29 cellular contexts compared by ENCODE assay signal in the genomic region with DNA sequence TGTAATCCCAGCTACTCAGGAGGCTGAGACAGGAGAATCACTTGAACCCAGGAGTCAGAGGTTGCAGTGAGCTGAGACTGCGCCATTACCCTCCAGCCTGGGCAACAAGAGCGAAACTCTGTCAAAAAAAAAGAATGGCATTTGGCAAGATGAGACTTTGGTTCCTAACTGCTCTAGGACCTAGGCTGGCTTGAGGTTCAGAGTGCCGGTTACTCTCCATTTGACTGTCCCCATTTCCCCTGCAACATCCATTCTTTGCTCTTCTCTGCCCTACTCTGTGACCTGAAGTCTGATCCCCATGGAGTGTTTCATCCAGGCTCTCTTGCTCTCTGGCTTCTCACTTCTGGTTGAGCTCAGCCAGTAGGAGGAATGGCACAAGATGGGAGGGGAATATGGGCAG.
"Had no signal": no experiment of that assay in that cellular context is flagged by ENCODE, and none has a peak within 500 bp of the region (broad histone marks: within the 10 kb centered on the region; RNA-seq: fewer than 3 reads in every experiment).

No MANE protein-coding gene starts in this region.

- H3K27me3 ChIP-seq: ovary, right lobe of liver, sigmoid colon, testis, tibial artery, upper lobe of right lung, uterus had no signal

- H3K36me3 ChIP-seq: neural progenitor cell, ovary, right lobe of liver, sigmoid colon, suprapubic skin, tibial artery, transverse colon, upper lobe of right lung, uterus had no signal

- H3K4me1 Mint-ChIP-seq: natural killer cell; nephron; neural progenitor cell; stimulated activated effector memory CD8-positive, alpha-beta T cell treated with anti-CD3 and anti-CD28 coated beads, Interleukin-12 subunit alpha, Interleukin-12 subunit beta, amount 100 ng/mL, for 72 hours; stimulated activated naive B cell treated with anti-CD40 and anti-IgM and Interleukin-4, amounts not matched to agents 10 μg/mL and 1 μg/mL and 100 μg/mL, for 72 hours had no signal

- H3K27ac ChIP-seq: neural progenitor cell, ovary, parathyroid adenoma, psoas muscle, right lobe of liver, sigmoid colon, suprapubic skin, testis, tibial artery, transverse colon, upper lobe of right lung, uterus had no signal

- H3K9me3 Mint-ChIP-seq: type B pancreatic cell had no signal

- H3K79me2 ChIP-seq: parathyroid adenoma had no signal

- DNase-seq: natural killer cell; occipital lobe; ovary; posterior cingulate gyrus; psoas muscle; right cardiac atrium; right lobe of liver; sigmoid colon; small intestine; stimulated activated CD4-positive, alpha-beta T cell treated with anti-CD3 and anti-CD28 coated beads, Interleukin-15, amount 100 ng/mL, for 24 hours; stimulated activated CD4-positive, alpha-beta T cell treated with anti-CD3 and anti-CD28 coated beads, Interleukin-2, amount 100 ng/mL, for 24 hours; stimulated activated CD4-positive, alpha-beta T cell treated with anti-CD3 and anti-CD28 coated beads, Interleukin-2, amount 100 ng/mL, for 48 hours; stimulated activated CD4-positive, alpha-beta T cell treated with anti-CD3 and anti-CD28 coated beads, Interleukin-4, amount 100 ng/mL, for 24 hours; stimulated activated naive B cell treated with anti-CD40 and anti-IgM and Interleukin-4, amounts not matched to agents 10 μg/mL and 1 μg/mL and 100 μg/mL, for 72 hours; stimulated activated naive CD4-positive, alpha-beta T cell treated with Interleukin-2 at 50 U/mL for 16 hours; substantia nigra; testis; tibial artery; transverse colon; upper lobe of right lung; uterus had no signal

- H3K4me1 ChIP-seq: neural progenitor cell, parathyroid adenoma, psoas muscle, sigmoid colon, suprapubic skin, testis, tibial artery, transverse colon, upper lobe of right lung, uterus had no signal

- H3K36me3 Mint-ChIP-seq: neural progenitor cell; stimulated activated effector memory CD8-positive, alpha-beta T cell treated with anti-CD3 and anti-CD28 coated beads, Interleukin-12 subunit alpha, Interleukin-12 subunit beta, amount 100 ng/mL, for 72 hours; type B pancreatic cell had no signal

- H3K4me2 ChIP-seq: neural progenitor cell had no signal

- H3K4me3 Mint-ChIP-seq: natural killer cell; nephron; neural progenitor cell; stimulated activated effector memory CD8-positive, alpha-beta T cell treated with anti-CD3 and anti-CD28 coated beads, Interleukin-12 subunit alpha, Interleukin-12 subunit beta, amount 100 ng/mL, for 72 hours; stimulated activated naive B cell treated with anti-CD40 and anti-IgM and Interleukin-4, amounts not matched to agents 10 μg/mL and 1 μg/mL and 100 μg/mL, for 72 hours; stimulated activated naive CD8-positive, alpha-beta T cell treated with anti-CD3 and anti-CD28 coated beads, Interleukin-15, Interleukin-2, amounts not matched to agents 100 ng/mL and 50 ng/mL, for 24 hours; type B pancreatic cell had no signal

- ATAC-seq: natural killer cell; psoas muscle; right cardiac atrium; stimulated activated effector memory CD8-positive, alpha-beta T cell treated with anti-CD3 and anti-CD28 coated beads, Interleukin-12 subunit alpha, Interleukin-12 subunit beta, amount 100 ng/mL, for 72 hours; stimulated activated naive B cell treated with anti-CD40 and anti-IgM and Interleukin-4, amounts not matched to agents 10 μg/mL and 1 μg/mL and 100 μg/mL, for 72 hours; upper lobe of right lung had no signal

- H3K4me3 ChIP-seq: neural progenitor cell, ovary, psoas muscle, right lobe of liver, sigmoid colon, suprapubic skin, testis, tibial artery, transverse colon, upper lobe of right lung, uterus had no signal

- H3K27ac Mint-ChIP-seq: natural killer cell; nephron; neural progenitor cell; progenitor cell of endocrine pancreas; stimulated activated effector memory CD8-positive, alpha-beta T cell treated with anti-CD3 and anti-CD28 coated beads, Interleukin-12 subunit alpha, Interleukin-12 subunit beta, amount 100 ng/mL, for 72 hours; stimulated activated naive B cell treated with anti-CD40 and anti-IgM and Interleukin-4, amounts not matched to agents 10 μg/mL and 1 μg/mL and 100 μg/mL, for 72 hours; stimulated activated naive CD8-positive, alpha-beta T cell treated with anti-CD3 and anti-CD28 coated beads, Interleukin-15, Interleukin-2, amounts not matched to agents 100 ng/mL and 50 ng/mL, for 24 hours; type B pancreatic cell had no signal

- H2AFZ ChIP-seq: neural progenitor cell, parathyroid adenoma had no signal
